ENCODE assay signal across 15 cellular contexts in genomic region chr16:11250091-11250785, GRCh38. TPM values are rescaled to one million over a fixed set of nuclear protein-coding genes. Genes with fewer than 3 reads are reported as not detected.
DNase-seq lines count a peak whose midpoint lies in the region; ATAC-seq and TF ChIP-seq lines count a peak whose summit lies in the region.
"Had no signal": no experiment of that assay in that cellular context is flagged by ENCODE, and none has a peak within 500 bp of the region (broad histone marks: within the 10 kb centered on the region; RNA-seq: fewer than 3 reads in every experiment).

No MANE protein-coding gene starts in this region.

- TF ChIP-seq EP300 in gastroesophageal sphincter (IDR thresholded peaks at IDR 0.05), result no peak

- H3K36me3 Mint-ChIP-seq in dendritic cell treated with granulocyte-macrophage colony-stimulating factor and Interleukin-4, amounts not matched to agents 40 ng/mL and 50 ng/mL, for 4 days (ENCODE audit: low read depth), result peaks cover 37% of the 10 kb centered on the region
- H3K36me3 Mint-ChIP-seq in type B pancreatic cell, result peaks cover 4% of the 10 kb centered on the region

- H3K4me1 ChIP-seq in gastroesophageal sphincter, result peaks cover 0 to 32% (median 0%) of the 10 kb centered on the region in 3 donors

- peaks cover 2% of the 10 kb centered on the region for H3K27me3 Mint-ChIP-seq in dendritic cell treated with granulocyte-macrophage colony-stimulating factor and Interleukin-4, amounts not matched to agents 40 ng/mL and 50 ng/mL, for 4 days
- H3K27me3 Mint-ChIP-seq in type B pancreatic cell, result no peaks in the 10 kb centered on the region
- H3K27me3 Mint-ChIP-seq: progenitor cell of endocrine pancreas had no signal

- H3K27ac ChIP-seq in gastroesophageal sphincter, result no peak overlapping the region

- DNase-seq in stimulated activated CD4-positive, alpha-beta T cell treated with anti-CD3 and anti-CD28 coated beads, Interleukin-15, amount 100 ng/mL, for 24 hours, result peak; percentile 70
- DNase-seq in stimulated activated CD4-positive, alpha-beta T cell treated with anti-CD3 and anti-CD28 coated beads, Interleukin-4, amount 100 ng/mL, for 24 hours, result no peak
- DNase-seq in type B pancreatic cell (ENCODE audit: extremely low spot score, unreplicated experiment), result no peak
- DNase-seq: activated effector memory CD4-positive, alpha-beta T cell treated with Interleukin-2 at 50 U/mL for 16 hours; COR-L47; HCEC 1CT; left cardiac atrium; NCI-H1694 had no signal

- H3K36me3 ChIP-seq in gastroesophageal sphincter, result no peaks in the 10 kb centered on the region

- no peak overlapping the region for H3K4me3 ChIP-seq in gastroesophageal sphincter

- no peak for ATAC-seq in gastroesophageal sphincter
- ATAC-seq in GM21723 (IDR thresholded peaks at IDR 0.05; ENCODE audit: unreplicated experiment), result no peak
- no peak for ATAC-seq in GM18511 (IDR thresholded peaks at IDR 0.05; ENCODE audit: unreplicated experiment)
- ATAC-seq: left cardiac atrium had no signal

- H3K27me3 ChIP-seq in gastroesophageal sphincter, result no peaks in the 10 kb centered on the region

- H3K9me3 ChIP-seq in gastroesophageal sphincter, result no peaks in the 10 kb centered on the region

- WGBS in gastroesophageal sphincter (ENCODE audit: low coverage in 1 of 2), 2 donors, result 65 to 71% methylated on average over 9 to 10 of the region's 16 CpGs

- peak in 1 of 2 donors; percentile 7 for TF ChIP-seq POLR2A in gastroesophageal sphincter (IDR thresholded peaks at IDR 0.05)

- TF ChIP-seq CTCF in type B pancreatic cell (conservative IDR thresholded peaks at IDR 0.05), result no peak
- TF ChIP-seq CTCF in gastroesophageal sphincter (IDR thresholded peaks at IDR 0.05), result no peak

- intact Hi-C loops in dendritic cell treated with granulocyte-macrophage colony-stimulating factor and Interleukin-4, amounts not matched to agents 40 ng/mL and 50 ng/mL, for 4 days (cut with micrococcal nuclease), result loop anchor here (5.0 to 10.0 kb wide), 2 partner anchors 68 to 115 kb away; no protein-coding TSS in a partner anchor

- no peaks in the 10 kb centered on the region for H3K9me3 Mint-ChIP-seq in dendritic cell treated with granulocyte-macrophage colony-stimulating factor and Interleukin-4, amounts not matched to agents 40 ng/mL and 50 ng/mL, for 4 days
- peaks cover 3% of the 10 kb centered on the region for H3K9me3 Mint-ChIP-seq in type B pancreatic cell

- peak overlapping the region; percentile 77 for H3K27ac Mint-ChIP-seq in dendritic cell treated with granulocyte-macrophage colony-stimulating factor and Interleukin-4, amounts not matched to agents 40 ng/mL and 50 ng/mL, for 4 days
- peak overlapping the region; percentile 32 for H3K27ac Mint-ChIP-seq in type B pancreatic cell
- H3K27ac Mint-ChIP-seq: progenitor cell of endocrine pancreas had no signal

- H3K4me3 Mint-ChIP-seq in dendritic cell treated with granulocyte-macrophage colony-stimulating factor and Interleukin-4, amounts not matched to agents 40 ng/mL and 50 ng/mL, for 4 days, result no peak overlapping the region
- peak overlapping the region; percentile 48 for H3K4me3 Mint-ChIP-seq in type B pancreatic cell

- peaks cover 39% of the 10 kb centered on the region for H3K4me1 Mint-ChIP-seq in dendritic cell treated with granulocyte-macrophage colony-stimulating factor and Interleukin-4, amounts not matched to agents 40 ng/mL and 50 ng/mL, for 4 days (ENCODE audit: low read depth)
- peaks cover 34% of the 10 kb centered on the region for H3K4me1 Mint-ChIP-seq in type B pancreatic cell (ENCODE audit: unreplicated experiment)

TF ChIP-seq in PFSK-1, 5 proteins besides CTCF, POLR2A, EP300 and RAD21:
- no peak; the same call in 1 of the 2 replicates for TF ChIP-seq SIN3A (IDR thresholded peaks at IDR 0.05; ENCODE audit: borderline replicate concordance, insufficient read depth, low read length)
- peak; percentile 59 for TF ChIP-seq POLR2AphosphoS5 (IDR thresholded peaks at IDR 0.05; ENCODE audit: low read depth, low read length)
TF ChIP-seq in PFSK-1: peak in this region for 1.

RNA-seq across cellular contexts. Expression of gene SOCS1, which starts 5.8 kb away (rescaled TPM):
- 45.5 TPM for polyA plus RNA-seq in PFSK-1 (2012; ENCODE audit: insufficient read length, low read depth)
- 14.5 and 28.6 TPM in 2 replicates for total RNA-seq in type B pancreatic cell (ENCODE audit: low replicate concordance)
- 10 to 100 TPM in 1 of 4 donors, 1 to 10 TPM in 3; 5.3 to 10.5 (median 6.9) TPM for total RNA-seq in gastroesophageal sphincter

RNA-seq across cellular contexts. Expression of gene TNP2, which starts 18.9 kb away (rescaled TPM):
- polyA plus RNA-seq in PFSK-1 (2012; ENCODE audit: insufficient read length, low read depth), result not detected
- total RNA-seq in type B pancreatic cell (ENCODE audit: low replicate concordance) (not detected in 2 replicates), gastroesophageal sphincter (not detected)
- total RNA-seq: left cardiac atrium, progenitor cell of endocrine pancreas, urinary bladder had no signal
- polyA plus RNA-seq: urinary bladder had no signal

RNA-seq across cellular contexts. Expression of gene PRM3, which starts 23.2 kb away (rescaled TPM):
- polyA plus RNA-seq in PFSK-1 (2012; ENCODE audit: insufficient read length, low read depth), result not detected
- total RNA-seq in type B pancreatic cell (ENCODE audit: low replicate concordance) (not detected in 2 replicates), gastroesophageal sphincter (not detected)
- total RNA-seq: left cardiac atrium, progenitor cell of endocrine pancreas, urinary bladder had no signal
- polyA plus RNA-seq: urinary bladder had no signal

RNA-seq across cellular contexts. Expression of gene PRM2, which starts 26.0 kb away (rescaled TPM):
- not detected for polyA plus RNA-seq in PFSK-1 (2012; ENCODE audit: insufficient read length, low read depth)
- total RNA-seq in type B pancreatic cell (ENCODE audit: low replicate concordance), result not detected in 2 replicates
- not detected for total RNA-seq in gastroesophageal sphincter
- total RNA-seq: left cardiac atrium, progenitor cell of endocrine pancreas, urinary bladder had no signal
- polyA plus RNA-seq: urinary bladder had no signal

RNA-seq across cellular contexts. Expression of gene PRM1, which starts 30.9 kb away (rescaled TPM):
- not detected for polyA plus RNA-seq in PFSK-1 (2012; ENCODE audit: insufficient read length, low read depth)
- total RNA-seq in type B pancreatic cell (ENCODE audit: low replicate concordance) (not detected in 2 replicates), gastroesophageal sphincter (not detected)
- total RNA-seq: left cardiac atrium, progenitor cell of endocrine pancreas, urinary bladder had no signal
- polyA plus RNA-seq: urinary bladder had no signal
